In the genomic region with DNA sequence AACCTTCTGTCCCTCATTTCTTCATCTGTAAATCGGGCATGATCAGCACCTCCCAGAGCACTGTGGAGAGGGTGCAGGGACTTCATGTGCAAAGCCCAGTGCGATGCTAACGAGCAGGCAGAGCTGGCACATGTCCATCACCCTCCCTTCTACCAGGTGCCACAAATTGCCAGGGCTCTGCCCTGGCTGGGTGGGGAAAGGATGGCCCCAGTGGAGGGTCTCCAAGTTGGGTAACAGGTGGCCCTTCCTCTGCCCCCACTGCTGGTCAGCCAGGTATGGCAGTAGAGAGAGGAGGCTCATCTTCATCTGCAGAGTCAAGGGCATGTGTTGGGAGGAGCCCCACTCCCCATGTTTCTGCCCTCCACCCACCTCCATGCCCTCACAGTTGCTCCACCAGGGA, we compare ENCODE assay signal across 22 cellular contexts.
"Had no signal": no experiment of that assay in that cellular context is flagged by ENCODE, and none has a peak within 500 bp of the region (broad histone marks: within the 10 kb centered on the region; RNA-seq: fewer than 3 reads in every experiment).

No MANE protein-coding gene starts in this region.

- H3K27ac ChIP-seq: esophagus squamous epithelium, gastroesophageal sphincter, ovary, thoracic aorta, transverse colon had no signal

- H3K27me3 ChIP-seq: ovary, transverse colon had no signal

- H3K36me3 ChIP-seq: esophagus squamous epithelium, gastroesophageal sphincter, ovary, thoracic aorta, transverse colon had no signal

- H3K4me3 Mint-ChIP-seq: dendritic cell treated with granulocyte-macrophage colony-stimulating factor and Interleukin-4, amounts not matched to agents 40 ng/mL and 50 ng/mL, for 4 days; effector memory CD8-positive, alpha-beta T cell; immature natural killer cell; naive thymus-derived CD4-positive, alpha-beta T cell; neural crest cell; stimulated activated memory B cell treated with anti-CD40 and anti-IgM and Interleukin-4, amounts not matched to agents 10 μg/mL and 1 μg/mL and 100 μg/mL, for 72 hours; stimulated activated naive CD8-positive, alpha-beta T cell treated with anti-CD3 and anti-CD28 coated beads, Interleukin-15, Interleukin-2, amounts not matched to agents 100 ng/mL and 50 ng/mL, for 24 hours had no signal

- DNase-seq: effector memory CD8-positive, alpha-beta T cell; esophagus squamous epithelium; foreskin fibroblast; glutamatergic neuron; immature natural killer cell; left cardiac atrium; left ventricle myocardium superior; mesenchymal stem cell; right cardiac atrium; stimulated activated CD4-positive, alpha-beta T cell treated with anti-CD3 and anti-CD28 coated beads, Interleukin-4, amount 100 ng/mL, for 24 hours; transverse colon had no signal

- H3K9me3 Mint-ChIP-seq: dendritic cell treated with granulocyte-macrophage colony-stimulating factor and Interleukin-4, amounts not matched to agents 40 ng/mL and 50 ng/mL, for 4 days; effector memory CD8-positive, alpha-beta T cell; immature natural killer cell; stimulated activated naive CD8-positive, alpha-beta T cell treated with anti-CD3 and anti-CD28 coated beads, Interleukin-15, Interleukin-2, amounts not matched to agents 100 ng/mL and 50 ng/mL, for 24 hours had no signal

- H3K9me3 ChIP-seq: esophagus squamous epithelium, gastroesophageal sphincter, ovary, thoracic aorta, transverse colon had no signal

- H3K4me1 Mint-ChIP-seq: neural crest cell; stimulated activated memory B cell treated with anti-CD40 and anti-IgM and Interleukin-4, amounts not matched to agents 10 μg/mL and 1 μg/mL and 100 μg/mL, for 72 hours had no signal

- H3K27ac Mint-ChIP-seq: dendritic cell treated with granulocyte-macrophage colony-stimulating factor and Interleukin-4, amounts not matched to agents 40 ng/mL and 50 ng/mL, for 4 days; effector memory CD8-positive, alpha-beta T cell; immature natural killer cell; naive thymus-derived CD4-positive, alpha-beta T cell; progenitor cell of endocrine pancreas; stimulated activated memory B cell treated with anti-CD40 and anti-IgM and Interleukin-4, amounts not matched to agents 10 μg/mL and 1 μg/mL and 100 μg/mL, for 72 hours; stimulated activated naive CD8-positive, alpha-beta T cell treated with anti-CD3 and anti-CD28 coated beads, Interleukin-15, Interleukin-2, amounts not matched to agents 100 ng/mL and 50 ng/mL, for 24 hours had no signal

- H3K4me1 ChIP-seq: esophagus squamous epithelium, gastroesophageal sphincter, transverse colon had no signal

- H3K4me3 ChIP-seq: esophagus squamous epithelium, gastroesophageal sphincter, lung, ovary, smooth muscle cell, thoracic aorta, transverse colon had no signal

- ATAC-seq: effector memory CD8-positive, alpha-beta T cell; gastroesophageal sphincter; left cardiac atrium; left ventricle myocardium superior; naive thymus-derived CD4-positive, alpha-beta T cell; right cardiac atrium; stimulated activated memory B cell treated with anti-CD40 and anti-IgM and Interleukin-4, amounts not matched to agents 10 μg/mL and 1 μg/mL and 100 μg/mL, for 72 hours had no signal

- H3K36me3 Mint-ChIP-seq: immature natural killer cell; naive thymus-derived CD4-positive, alpha-beta T cell; stimulated activated memory B cell treated with anti-CD40 and anti-IgM and Interleukin-4, amounts not matched to agents 10 μg/mL and 1 μg/mL and 100 μg/mL, for 72 hours had no signal
